ENCODE assay signal across 1 cellular context in the genomic region with DNA sequence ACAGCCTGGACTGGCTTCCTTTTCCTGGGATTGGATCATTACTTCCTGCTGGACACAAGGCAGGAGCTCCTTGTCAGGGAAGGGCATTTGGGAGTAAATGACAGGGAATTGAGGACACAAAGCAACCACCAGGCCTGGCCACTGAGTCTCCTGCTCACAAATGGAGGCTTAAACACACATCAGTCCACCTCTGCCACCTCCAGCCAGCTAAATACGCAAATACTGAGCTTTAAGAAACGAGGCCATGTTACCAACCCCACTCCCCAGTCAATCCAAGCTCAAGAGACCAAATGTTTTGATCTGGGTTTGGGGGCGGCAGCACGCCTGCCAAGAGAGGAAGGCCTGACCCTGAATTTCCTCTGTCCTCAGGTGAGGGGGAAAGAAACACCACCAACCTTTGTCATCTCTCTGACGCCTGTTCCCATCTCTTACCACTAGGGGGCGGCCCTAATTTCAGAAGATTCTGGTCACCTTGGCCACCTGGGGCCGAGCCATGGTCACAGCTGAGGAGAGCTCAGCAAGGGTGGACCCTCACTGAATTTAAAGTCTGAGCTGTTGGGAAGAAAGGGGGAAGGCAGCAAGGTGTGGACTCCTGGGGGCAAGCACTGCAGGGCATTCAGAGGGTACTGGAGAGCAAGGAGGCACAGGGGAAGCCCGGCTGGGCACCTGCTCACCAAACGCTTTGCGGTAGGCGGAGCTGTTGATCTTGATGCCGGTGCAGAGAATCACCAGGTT.
TF ChIP-seq lines count a peak whose summit lies in the region.

No MANE protein-coding gene starts in this region.

TF ChIP-seq in K562, 482 proteins besides CTCF, POLR2A, EP300 and RAD21:
- TF ChIP-seq SMAD1 (IDR thresholded peaks at IDR 0.05; ENCODE audit: low read depth, low read length, partially characterized antibody), result no peak
- no peak for TF ChIP-seq TAL1 (IDR thresholded peaks at IDR 0.05)
- TF ChIP-seq XRCC5 (IDR thresholded peaks at IDR 0.05; ENCODE audit: low read depth, low read length), result peak; percentile 41; the same call in 1 of the 2 replicates
- TF ChIP-seq, protein P1, sequence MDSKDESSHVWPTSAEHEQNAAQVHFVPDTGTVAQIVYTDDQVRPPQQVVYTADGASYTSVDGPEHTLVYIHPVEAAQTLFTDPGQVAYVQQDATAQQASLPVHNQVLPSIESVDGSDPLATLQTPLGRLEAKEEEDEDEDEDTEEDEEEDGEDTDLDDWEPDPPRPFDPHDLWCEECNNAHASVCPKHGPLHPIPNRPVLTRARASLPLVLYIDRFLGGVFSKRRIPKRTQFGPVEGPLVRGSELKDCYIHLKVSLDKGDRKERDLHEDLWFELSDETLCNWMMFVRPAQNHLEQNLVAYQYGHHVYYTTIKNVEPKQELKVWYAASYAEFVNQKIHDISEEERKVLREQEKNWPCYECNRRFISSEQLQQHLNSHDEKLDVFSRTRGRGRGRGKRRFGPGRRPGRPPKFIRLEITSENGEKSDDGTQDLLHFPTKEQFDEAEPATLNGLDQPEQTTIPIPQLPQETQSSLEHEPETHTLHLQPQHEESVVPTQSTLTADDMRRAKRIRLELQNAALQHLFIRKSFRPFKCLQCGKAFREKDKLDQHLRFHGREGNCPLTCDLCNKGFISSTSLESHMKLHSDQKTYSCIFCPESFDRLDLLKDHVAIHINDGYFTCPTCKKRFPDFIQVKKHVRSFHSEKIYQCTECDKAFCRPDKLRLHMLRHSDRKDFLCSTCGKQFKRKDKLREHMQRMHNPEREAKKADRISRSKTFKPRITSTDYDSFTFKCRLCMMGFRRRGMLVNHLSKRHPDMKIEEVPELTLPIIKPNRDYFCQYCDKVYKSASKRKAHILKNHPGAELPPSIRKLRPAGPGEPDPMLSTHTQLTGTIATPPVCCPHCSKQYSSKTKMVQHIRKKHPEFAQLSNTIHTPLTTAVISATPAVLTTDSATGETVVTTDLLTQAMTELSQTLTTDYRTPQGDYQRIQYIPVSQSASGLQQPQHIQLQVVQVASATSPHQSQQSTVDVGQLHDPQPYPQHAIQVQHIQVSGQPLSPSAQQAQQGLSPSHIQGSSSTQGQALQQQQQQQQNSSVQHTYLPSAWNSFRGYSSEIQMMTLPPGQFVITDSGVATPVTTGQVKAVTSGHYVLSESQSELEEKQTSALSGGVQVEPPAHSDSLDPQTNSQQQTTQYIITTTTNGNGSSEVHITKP (IDR thresholded peaks at IDR 0.05; ENCODE audit: partially characterized antibody), result peak; percentile 9
- TF ChIP-seq KLF16 (IDR thresholded peaks at IDR 0.05), result 0 out of 2 replicates have a peak, but pooled peaks have one; percentile 27
- TF ChIP-seq, protein P2, sequence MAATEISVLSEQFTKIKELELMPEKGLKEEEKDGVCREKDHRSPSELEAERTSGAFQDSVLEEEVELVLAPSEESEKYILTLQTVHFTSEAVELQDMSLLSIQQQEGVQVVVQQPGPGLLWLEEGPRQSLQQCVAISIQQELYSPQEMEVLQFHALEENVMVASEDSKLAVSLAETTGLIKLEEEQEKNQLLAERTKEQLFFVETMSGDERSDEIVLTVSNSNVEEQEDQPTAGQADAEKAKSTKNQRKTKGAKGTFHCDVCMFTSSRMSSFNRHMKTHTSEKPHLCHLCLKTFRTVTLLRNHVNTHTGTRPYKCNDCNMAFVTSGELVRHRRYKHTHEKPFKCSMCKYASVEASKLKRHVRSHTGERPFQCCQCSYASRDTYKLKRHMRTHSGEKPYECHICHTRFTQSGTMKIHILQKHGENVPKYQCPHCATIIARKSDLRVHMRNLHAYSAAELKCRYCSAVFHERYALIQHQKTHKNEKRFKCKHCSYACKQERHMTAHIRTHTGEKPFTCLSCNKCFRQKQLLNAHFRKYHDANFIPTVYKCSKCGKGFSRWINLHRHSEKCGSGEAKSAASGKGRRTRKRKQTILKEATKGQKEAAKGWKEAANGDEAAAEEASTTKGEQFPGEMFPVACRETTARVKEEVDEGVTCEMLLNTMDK (IDR thresholded peaks at IDR 0.05; ENCODE audit: borderline replicate concordance, insufficient read depth, low read depth, low read length, poor library complexity, severe bottlenecking), result peak; percentile 62
- peak; percentile 49 for TF ChIP-seq CREM (IDR thresholded peaks at IDR 0.05; ENCODE audit: low read depth)
- 0 out of 2 replicates have a peak, but pooled peaks have one; percentile 36 for TF ChIP-seq SMC3 (conservative IDR thresholded peaks at IDR 0.05; ENCODE audit: insufficient read depth, low read depth, low read length)
- TF ChIP-seq, protein P3, sequence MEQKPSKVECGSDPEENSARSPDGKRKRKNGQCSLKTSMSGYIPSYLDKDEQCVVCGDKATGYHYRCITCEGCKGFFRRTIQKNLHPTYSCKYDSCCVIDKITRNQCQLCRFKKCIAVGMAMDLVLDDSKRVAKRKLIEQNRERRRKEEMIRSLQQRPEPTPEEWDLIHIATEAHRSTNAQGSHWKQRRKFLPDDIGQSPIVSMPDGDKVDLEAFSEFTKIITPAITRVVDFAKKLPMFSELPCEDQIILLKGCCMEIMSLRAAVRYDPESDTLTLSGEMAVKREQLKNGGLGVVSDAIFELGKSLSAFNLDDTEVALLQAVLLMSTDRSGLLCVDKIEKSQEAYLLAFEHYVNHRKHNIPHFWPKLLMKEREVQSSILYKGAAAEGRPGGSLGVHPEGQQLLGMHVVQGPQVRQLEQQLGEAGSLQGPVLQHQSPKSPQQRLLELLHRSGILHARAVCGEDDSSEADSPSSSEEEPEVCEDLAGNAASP (IDR thresholded peaks at IDR 0.05), result no peak
- TF ChIP-seq, protein P4, sequence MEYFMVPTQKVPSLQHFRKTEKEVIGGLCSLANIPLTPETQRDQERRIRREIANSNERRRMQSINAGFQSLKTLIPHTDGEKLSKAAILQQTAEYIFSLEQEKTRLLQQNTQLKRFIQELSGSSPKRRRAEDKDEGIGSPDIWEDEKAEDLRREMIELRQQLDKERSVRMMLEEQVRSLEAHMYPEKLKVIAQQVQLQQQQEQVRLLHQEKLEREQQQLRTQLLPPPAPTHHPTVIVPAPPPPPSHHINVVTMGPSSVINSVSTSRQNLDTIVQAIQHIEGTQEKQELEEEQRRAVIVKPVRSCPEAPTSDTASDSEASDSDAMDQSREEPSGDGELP (CRISPR knock-in tag; IDR thresholded peaks at IDR 0.05; ENCODE audit: borderline replicate concordance), result peak; percentile 46; the same call in 1 of the 2 replicates
- TF ChIP-seq CREB1 (IDR thresholded peaks at IDR 0.05), result no peak
- TF ChIP-seq CREB1 (CRISPR knock-in tag; IDR thresholded peaks at IDR 0.05), result peak; percentile 38; the same call in 1 of the 2 replicates
- TF ChIP-seq, protein P5, sequence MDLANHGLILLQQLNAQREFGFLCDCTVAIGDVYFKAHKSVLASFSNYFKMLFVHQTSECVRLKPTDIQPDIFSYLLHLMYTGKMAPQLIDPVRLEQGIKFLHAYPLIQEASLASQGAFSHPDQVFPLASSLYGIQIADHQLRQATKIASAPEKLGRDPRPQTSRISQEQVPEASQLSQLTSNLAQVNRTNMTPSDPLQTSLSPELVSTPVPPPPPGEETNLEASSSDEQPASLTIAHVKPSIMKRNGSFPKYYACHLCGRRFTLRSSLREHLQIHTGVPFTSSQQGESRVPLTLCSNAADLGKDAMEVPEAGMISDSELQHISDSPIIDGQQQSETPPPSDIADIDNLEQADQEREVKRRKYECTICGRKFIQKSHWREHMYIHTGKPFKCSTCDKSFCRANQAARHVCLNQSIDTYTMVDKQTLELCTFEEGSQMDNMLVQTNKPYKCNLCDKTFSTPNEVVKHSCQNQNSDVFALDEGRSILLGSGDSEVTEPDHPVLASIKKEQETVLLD (IDR thresholded peaks at IDR 0.05), result 0 out of 2 replicates have a peak, but pooled peaks have one; percentile 30
- 0 out of 2 replicates have a peak, but pooled peaks have one; percentile 28 for TF ChIP-seq CTBP1 (IDR thresholded peaks at IDR 0.05; ENCODE audit: borderline replicate concordance)
